In genomic region chr22:46288846-46289243, GRCh38 we compare ENCODE assay signal across 22 cellular contexts. TPM values are rescaled to one million over a fixed set of nuclear protein-coding genes. Genes with fewer than 3 reads are reported as not detected.
DNase-seq lines count a peak whose midpoint lies in the region; ATAC-seq and TF ChIP-seq lines count a peak whose summit lies in the region.
"Had no signal": no experiment of that assay in that cellular context is flagged by ENCODE, and none has a peak within 500 bp of the region (broad histone marks: within the 10 kb centered on the region; RNA-seq: fewer than 3 reads in every experiment).

No MANE protein-coding gene starts in this region.

- peak overlapping the region in 1 of 9 donors; percentile 82 for H3K27ac Mint-ChIP-seq in naive thymus-derived CD4-positive, alpha-beta T cell
- H3K27ac Mint-ChIP-seq: activated naive CD4-positive, alpha-beta T cell treated with anti-CD3 and anti-CD28 coated beads for 36 hours; CD4-positive, CD25-positive, alpha-beta regulatory T cell; endodermal cell had no signal

- H3K9me3 ChIP-seq in right cardiac atrium (ENCODE audit: control insufficient read depth, low read length): no peaks in the 10 kb centered on the region
- no peaks in the 10 kb centered on the region for H3K9me3 ChIP-seq in OCI-LY7 (ENCODE audit: low read length)
- no peaks in the 10 kb centered on the region for H3K9me3 ChIP-seq in right lobe of liver
- H3K9me3 ChIP-seq in naive thymus-derived CD4-positive, alpha-beta T cell (ENCODE audit: control insufficient read depth in 2 of 3, low read length in 3 of 3): no peaks in the 10 kb centered on the region
- H3K9me3 ChIP-seq in left lung: peaks cover 0 to 7% of the 10 kb centered on the region in 2 donors
- H3K9me3 ChIP-seq: pancreas had no signal

- H3K4me1 Mint-ChIP-seq in naive thymus-derived CD4-positive, alpha-beta T cell: peaks cover 0 to 31% (median 4%) of the 10 kb centered on the region in 7 donors
- H3K4me1 Mint-ChIP-seq: endodermal cell had no signal

- H3K9me3 Mint-ChIP-seq in naive thymus-derived CD4-positive, alpha-beta T cell: peaks cover 0 to 5% (median 0%) of the 10 kb centered on the region in 11 donors
- H3K9me3 Mint-ChIP-seq: activated CD4-positive, alpha-beta T cell treated with anti-CD3 and anti-CD28 coated beads, Interleukin-2, amount 10 ng/mL, durations not matched to agents 24 days and 14 days; endodermal cell had no signal

- no peak overlapping the region for H3K4me3 ChIP-seq in right cardiac atrium (ENCODE audit: low read length)
- no peak overlapping the region for H3K4me3 ChIP-seq in OCI-LY7 (ENCODE audit: low read depth, low read length, poor library complexity, severe bottlenecking)
- no peak overlapping the region for H3K4me3 ChIP-seq in right lobe of liver
- H3K4me3 ChIP-seq in naive thymus-derived CD4-positive, alpha-beta T cell (ENCODE audit: low read length): no peak overlapping the region
- peak overlapping the region in 1 of 2 donors; percentile 28 for H3K4me3 ChIP-seq in left lung
- H3K4me3 ChIP-seq: lung, pancreas had no signal

- intact Hi-C loops in right cardiac atrium (cut with DNase I): no loop called here
- intact Hi-C loops in Right ventricle myocardium inferior (cut with DNase I): no loop called here
- intact Hi-C loops in OCI-LY7 (cut with micrococcal nuclease; ENCODE audit: unreplicated experiment): no loop called here
- intact Hi-C loops in right lobe of liver (cut with DNase I): loop anchor here in 1 of 2 donors (10.0 kb wide), 1 partner anchor 54 kb away; no protein-coding TSS in a partner anchor
- intact Hi-C loops in naive thymus-derived CD4-positive, alpha-beta T cell (cut with micrococcal nuclease): no loop called here
- intact Hi-C loops in left lung (cut with DNase I): no loop called here

- no peak for TF ChIP-seq POLR2A in right lobe of liver (IDR thresholded peaks at IDR 0.05)

- H3K27me3 Mint-ChIP-seq in naive thymus-derived CD4-positive, alpha-beta T cell: no peaks in the 10 kb centered on the region
- H3K27me3 Mint-ChIP-seq: activated CD4-positive, alpha-beta T cell treated with anti-CD3 and anti-CD28 coated beads, Interleukin-2, amount 10 ng/mL, durations not matched to agents 24 days and 14 days; CD4-positive, CD25-positive, alpha-beta regulatory T cell had no signal

- peaks cover 3% of the 10 kb centered on the region for H3K4me1 ChIP-seq in right cardiac atrium (ENCODE audit: control insufficient read depth, insufficient read depth, low read length)
- H3K4me1 ChIP-seq in OCI-LY7 (ENCODE audit: insufficient read depth, low read length, poor library complexity, severe bottlenecking): peaks cover 35% of the 10 kb centered on the region
- H3K4me1 ChIP-seq in right lobe of liver: no peaks in the 10 kb centered on the region
- H3K4me1 ChIP-seq in naive thymus-derived CD4-positive, alpha-beta T cell (ENCODE audit: control insufficient read depth in 2 of 2, insufficient read depth in 2 of 2, low read length in 2 of 2): peaks cover 0 to 26% of the 10 kb centered on the region in 2 donors
- H3K4me1 ChIP-seq in left lung: peaks cover 0 to 34% of the 10 kb centered on the region in 2 donors

- no peaks in the 10 kb centered on the region for H3K27me3 ChIP-seq in right cardiac atrium (ENCODE audit: control insufficient read depth, insufficient read depth)
- no peaks in the 10 kb centered on the region for H3K27me3 ChIP-seq in right lobe of liver
- H3K27me3 ChIP-seq in naive thymus-derived CD4-positive, alpha-beta T cell (ENCODE audit: control insufficient read depth in 2 of 2, insufficient read depth in 2 of 2, low read length in 2 of 2): no peaks in the 10 kb centered on the region
- no peaks in the 10 kb centered on the region for H3K27me3 ChIP-seq in left lung
- H3K27me3 ChIP-seq: pancreas had no signal

- CTCF ChIA-PET in OCI-LY7 (lab: Charles Lee; ENCODE audit: unreplicated experiment): interaction anchor here (1.0 kb wide), 1 partner anchor 13 kb away, joined by 4 read pairs; no protein-coding TSS in a partner anchor
- CTCF ChIA-PET in naive thymus-derived CD4-positive, alpha-beta T cell (lab: Charles Lee): no interaction called here

- H4K20me1 ChIP-seq in OCI-LY7 (ENCODE audit: insufficient read depth, low read length): no peaks in the 10 kb centered on the region

- H3K9me2 ChIP-seq in OCI-LY7 (ENCODE audit: insufficient read depth, low read length): no peaks in the 10 kb centered on the region

- H3K79me2 ChIP-seq in OCI-LY7 (ENCODE audit: insufficient read depth, low read depth, low read length): no peaks in the 10 kb centered on the region

- WGBS in right cardiac atrium: 81% methylated on average over 7 of the region's 7 CpGs
- no CpG with 5 or more reads among the region's 7 CpGs for WGBS in right lobe of liver (ENCODE audit: insufficient coverage, low coverage, low lambda C conversion rate, missing lambda C conversion rate)

- peaks cover 4 to 35% (median 14%) of the 10 kb centered on the region in 5 donors for H3K36me3 Mint-ChIP-seq in naive thymus-derived CD4-positive, alpha-beta T cell

- ATAC-seq in right cardiac atrium (no peak), Right ventricle myocardium inferior (no peak), right lobe of liver (no peak), left lung (no peak), GM21717 (IDR thresholded peaks at IDR 0.05; ENCODE audit: unreplicated experiment) (no peak), HG03520 (IDR thresholded peaks at IDR 0.05; ENCODE audit: unreplicated experiment) (no peak)
- ATAC-seq in naive thymus-derived CD4-positive, alpha-beta T cell: no peak

- H3K27ac ChIP-seq in right cardiac atrium (ENCODE audit: low read length): peak overlapping the region; percentile 78
- H3K27ac ChIP-seq in OCI-LY7 (ENCODE audit: low read depth, low read length, poor library complexity, severe bottlenecking): no peak overlapping the region
- H3K27ac ChIP-seq in right lobe of liver: peak overlapping the region in 2 of 3 donors; percentile 37 to 38
- H3K27ac ChIP-seq in naive thymus-derived CD4-positive, alpha-beta T cell (ENCODE audit: low read depth, low read length): no peak overlapping the region
- peak overlapping the region in 1 of 2 donors; percentile 78 for H3K27ac ChIP-seq in left lung

- DNase-seq in right cardiac atrium (no peak), Right ventricle myocardium inferior (ENCODE audit: missing footprints) (no peak), OCI-LY7 (ENCODE audit: low spot score) (no peak), right lobe of liver (no peak), left lung (no peak)
- no peak for DNase-seq in naive thymus-derived CD4-positive, alpha-beta T cell
- DNase-seq: activated naive CD4-positive, alpha-beta T cell treated with anti-CD3 and anti-CD28 coated beads for 36 hours; activated T-cell treated with anti-CD3 and anti-CD28 coated beads, Interleukin-2, amount 50 U/mL, for 1 hour; endodermal cell; glutamatergic neuron; NCI-H1092 treated with DMSO at 0.1 percent for 48 hours; NCI-H2081 treated with DMSO at 0.1 percent for 48 hours; NCI-H446 treated with DMSO at 0.1 percent for 48 hours; SW 1271 had no signal

- POLR2A ChIA-PET in OCI-LY7 (lab: Charles Lee): interaction anchor here (0.8 kb wide), 1 partner anchor 12 kb away, joined by 3 read pairs; no protein-coding TSS in a partner anchor
- POLR2A ChIA-PET in naive thymus-derived CD4-positive, alpha-beta T cell (lab: Charles Lee): interaction anchor here (1.3 kb wide), 1 partner anchor 39 kb away, joined by 4 read pairs; the partner anchor contains the start of gene CDPF1

- peak overlapping the region in 1 of 10 donors; percentile 71 for H3K4me3 Mint-ChIP-seq in naive thymus-derived CD4-positive, alpha-beta T cell
- H3K4me3 Mint-ChIP-seq: activated naive CD4-positive, alpha-beta T cell treated with anti-CD3 and anti-CD28 coated beads for 36 hours; endodermal cell had no signal

- H3K4me2 ChIP-seq in OCI-LY7 (ENCODE audit: low read length): peak overlapping the region; percentile 56

- no peak overlapping the region; the same call in 1 of the 2 replicates for H2AFZ ChIP-seq in OCI-LY7 (ENCODE audit: low read length)

- H3K36me3 ChIP-seq in OCI-LY7 (ENCODE audit: insufficient read depth, low read length) (no peaks in the 10 kb centered on the region), right lobe of liver (peaks cover 6 to 98% (median 60%) of the 10 kb centered on the region in 4 donors), left lung (peaks cover 0 to 87% of the 10 kb centered on the region in 2 donors)
- H3K36me3 ChIP-seq in naive thymus-derived CD4-positive, alpha-beta T cell (ENCODE audit: control insufficient read depth in 2 of 3, insufficient read depth in 3 of 3, low read length in 3 of 3): no peaks in the 10 kb centered on the region

- no TSS peak for BruUV-seq in OCI-LY7 (replicated peaks; lab: Mats Ljungman, UMichigan)

- no peak for TF ChIP-seq CTCF in OCI-LY7 (conservative IDR thresholded peaks at IDR 0.05; ENCODE audit: low read length)
- no peak for TF ChIP-seq CTCF in right lobe of liver (IDR thresholded peaks at IDR 0.05)
- no peak for TF ChIP-seq CTCF in left lung (IDR thresholded peaks at IDR 0.05)

RNA-seq across cellular contexts. Expression of gene GTSE1, which starts 7.8 kb away (rescaled TPM):
- total RNA-seq in right cardiac atrium (1 to 10 TPM in 3 of 4 donors, under 1 TPM in 1; 0.42 to 1.8 (median 1.2) TPM), Right ventricle myocardium inferior (0.92 TPM), OCI-LY7 (2022) (109 and 114 TPM in 2 replicates), right lobe of liver (under 1 TPM; 0.15 to 0.84 (median 0.52) TPM), left lung (1 to 10 TPM; 1.5 to 6.4 TPM)
- polyA plus RNA-seq in right cardiac atrium: 0.50 TPM
- total RNA-seq in OCI-LY7 (2014; rRNA removed; shearing (Covaris generic)): 54.7 and 56.0 TPM in 2 replicates
- 10 to 100 TPM in 1 of 5 experiments, under 1 TPM in 2, not detected in 2; 0.30 to 55.5 (median 0.61) TPM for total RNA-seq in naive thymus-derived CD4-positive, alpha-beta T cell
- not detected for polyA plus RNA-seq in naive thymus-derived CD4-positive, alpha-beta T cell

RNA-seq across cellular contexts. Expression of gene TTC38, which starts 21.0 kb away (rescaled TPM):
- total RNA-seq in right cardiac atrium (10 to 100 TPM; 22.4 to 30.7 (median 27.8) TPM), Right ventricle myocardium inferior (23.8 TPM), OCI-LY7 (2022) (2.4 and 2.7 TPM in 2 replicates), right lobe of liver (100 to 1,000 TPM in 5 of 6 experiments, 10 to 100 TPM in 1; 91.1 to 278 (median 195) TPM), left lung (10 to 100 TPM; 26.8 to 30.8 TPM)
- 16.6 TPM for polyA plus RNA-seq in right cardiac atrium
- total RNA-seq in OCI-LY7 (2014; rRNA removed; shearing (Covaris generic)): 0.21 and 0.44 TPM in 2 replicates
- 10 to 100 TPM in 2 of 5 experiments, 1 to 10 TPM in 3; 4.1 to 26.0 (median 7.2) TPM for total RNA-seq in naive thymus-derived CD4-positive, alpha-beta T cell
- polyA plus RNA-seq in naive thymus-derived CD4-positive, alpha-beta T cell: 1 to 10 TPM; 2.9 to 3.8 TPM

RNA-seq across cellular contexts. Expression of gene PKDREJ, which starts 25.7 kb away (rescaled TPM):
- total RNA-seq in right cardiac atrium (under 1 TPM; 0.06 to 0.25 (median 0.10) TPM), Right ventricle myocardium inferior (0.08 TPM), OCI-LY7 (2022) (not detected in 2 replicates), right lobe of liver (under 1 TPM in 2 of 6 experiments, not detected in 4; 0.05 to 0.07 TPM), left lung (under 1 TPM in 1 of 2 donors, not detected in 1; 0.05 TPM)
- 0.07 TPM for polyA plus RNA-seq in right cardiac atrium
- total RNA-seq in OCI-LY7 (2014; rRNA removed; shearing (Covaris generic)): not detected in 2 replicates
- not detected for total RNA-seq in naive thymus-derived CD4-positive, alpha-beta T cell
- polyA plus RNA-seq in naive thymus-derived CD4-positive, alpha-beta T cell: not detected
- total RNA-seq: activated CD4-positive, alpha-beta T cell treated with anti-CD3 and anti-CD28 coated beads, Interleukin-2, amount 10 ng/mL, durations not matched to agents 24 days and 14 days; activated naive CD4-positive, alpha-beta T cell treated with anti-CD3 and anti-CD28 coated beads for 36 hours; astrocyte; CD4-positive, CD25-positive, alpha-beta regulatory T cell had no signal
- polyA plus RNA-seq: fibroblast of lung had no signal

RNA-seq across cellular contexts. Expression of gene CDPF1, which starts 38.8 kb away (rescaled TPM):
- total RNA-seq in right cardiac atrium (10 to 100 TPM in 1 of 4 donors, 1 to 10 TPM in 3; 8.9 to 10.4 (median 9.2) TPM), Right ventricle myocardium inferior (6.2 TPM), OCI-LY7 (2022) (15.4 and 19.4 TPM in 2 replicates), right lobe of liver (1 to 10 TPM; 1.8 to 7.1 (median 3.3) TPM), left lung (1 to 10 TPM; 7.7 to 8.6 TPM)
- 10.5 TPM for polyA plus RNA-seq in right cardiac atrium
- total RNA-seq in OCI-LY7 (2014; rRNA removed; shearing (Covaris generic)): 17.4 and 22.7 TPM in 2 replicates
- 10 to 100 TPM in 3 of 5 experiments, 1 to 10 TPM in 2; 4.2 to 13.8 (median 11.7) TPM for total RNA-seq in naive thymus-derived CD4-positive, alpha-beta T cell
- 10 to 100 TPM; 17.8 TPM for polyA plus RNA-seq in naive thymus-derived CD4-positive, alpha-beta T cell

RNA-seq across cellular contexts. Expression of gene TRMU, which starts 46.7 kb away (rescaled TPM):
- 10 to 100 TPM; 31.5 to 48.7 (median 38.9) TPM for total RNA-seq in right cardiac atrium
- polyA plus RNA-seq in right cardiac atrium: 40.2 TPM
- 42.2 TPM for total RNA-seq in Right ventricle myocardium inferior
- total RNA-seq in OCI-LY7 (2014; rRNA removed; shearing (Covaris generic)): 73.6 and 88.2 TPM in 2 replicates
- total RNA-seq in OCI-LY7 (2022): 109 and 121 TPM in 2 replicates
- total RNA-seq in right lobe of liver: 10 to 100 TPM; 17.2 to 24.2 (median 19.9) TPM
- total RNA-seq in naive thymus-derived CD4-positive, alpha-beta T cell: 10 to 100 TPM; 56.9 to 92.1 (median 70.3) TPM
- 10 to 100 TPM; 17.9 to 21.1 TPM for polyA plus RNA-seq in naive thymus-derived CD4-positive, alpha-beta T cell
- 10 to 100 TPM; 34.1 to 35.8 TPM for total RNA-seq in left lung

Comparison
In these comparisons a context has a peak if more than half of its experiments do, and no peak if none do; other contexts are left out.
1. H3K27ac ChIP-seq: peak in right cardiac atrium (single experiment) and right lobe of liver (2 of 3); none in OCI-LY7 (single experiment) and naive thymus-derived CD4-positive, alpha-beta T cell (single experiment).